Comparison of ENCODE assay signal across 8 cellular contexts in genomic region chr16:73054732-73055481, GRCh38. TPM values are rescaled to one million over a fixed set of nuclear protein-coding genes. Genes with fewer than 3 reads are reported as not detected.
A peak's percentile ranks its signal among the peaks of the same experiment; 100 is the strongest.
DNase-seq lines count a peak whose midpoint lies in the region; ATAC-seq and TF ChIP-seq lines count a peak whose summit lies in the region.

No MANE protein-coding gene starts in this region.

- no peak for TF ChIP-seq POLR2A in thyroid gland (IDR thresholded peaks at IDR 0.05)

- H3K27me3 ChIP-seq in iPS-18a (ENCODE audit: control insufficient read depth, insufficient read depth, low read length) = peaks cover 87% of the 10 kb centered on the region
- H3K27me3 ChIP-seq in thyroid gland = no peaks in the 10 kb centered on the region

- intact Hi-C loops in thyroid gland (cut with DNase I) = no loop called here
- intact Hi-C loops in head of caudate nucleus (cut with DNase I) = loop anchor here (10.0 kb wide), 1 partner anchor 220 kb away; no protein-coding TSS in a partner anchor

- H3K9me3 ChIP-seq in T-helper 17 cell (ENCODE audit: control insufficient read depth, low read length, poor library complexity, severe bottlenecking) (no peaks in the 10 kb centered on the region), iPS-18a (ENCODE audit: control insufficient read depth, low read depth, low read length) (no peaks in the 10 kb centered on the region), thyroid gland (no peaks in the 10 kb centered on the region)

- peaks cover 36% of the 10 kb centered on the region for H3K27me3 Mint-ChIP-seq in T-helper 17 cell

- H3K27ac ChIP-seq in iPS-18a (ENCODE audit: low read length) (no peak overlapping the region), thyroid gland (peak overlapping the region; percentile 96 to 99 (median 98))

- DNase-seq in NCI-H1417 (lab: John Stamatoyannopoulos, UW) = peak; percentile 23 to 75 (median 67)
- DNase-seq in NCI-H1417 treated with DMSO at 0.1 percent for 48 hours (lab: John Stamatoyannopoulos, UW) = no peak
- no peak for DNase-seq in T-helper 17 cell
- DNase-seq in thyroid gland = no peak
- DNase-seq in head of caudate nucleus = no peak
- DNase-seq in NCI-H524 treated with DMSO at 0.1 percent for 48 hours (lab: John Stamatoyannopoulos, UW) = no peak

- no peak for TF ChIP-seq CTCF in thyroid gland (IDR thresholded peaks at IDR 0.05)

- no peak overlapping the region for H3K9ac ChIP-seq in iPS-18a (ENCODE audit: low read length)

- H3K4me3 ChIP-seq in iPS-18a (ENCODE audit: low read length) = peak overlapping the region; percentile 42
- H3K4me3 ChIP-seq in thyroid gland (replicated peaks in 1 of 3) = peak overlapping the region in 1 of 3 donors; percentile 75

- H3K4me1 Mint-ChIP-seq in T-helper 17 cell = peaks cover 20% of the 10 kb centered on the region

- WGBS in thyroid gland, 2 donors = 19 to 23% methylated on average over 7 of the region's 7 CpGs

- H3K4me3 Mint-ChIP-seq in T-helper 17 cell = no peak overlapping the region

- H3K36me3 ChIP-seq in iPS-18a (ENCODE audit: control insufficient read depth, low read depth, low read length) (no peaks in the 10 kb centered on the region), thyroid gland (no peaks in the 10 kb centered on the region)

- peak; percentile 52 for ATAC-seq in T-helper 17 cell
- no peak for ATAC-seq in HG03139 (IDR thresholded peaks at IDR 0.05; ENCODE audit: unreplicated experiment)

- peaks cover 5% of the 10 kb centered on the region for H3K36me3 Mint-ChIP-seq in T-helper 17 cell (ENCODE audit: low read depth)

- H3K4me1 ChIP-seq in iPS-18a (ENCODE audit: control insufficient read depth, low read depth, low read length) (peaks cover 48% of the 10 kb centered on the region), thyroid gland (peaks cover 57 to 65% of the 10 kb centered on the region in 2 donors)

- no peak overlapping the region for H3K27ac Mint-ChIP-seq in T-helper 17 cell

RNA-seq across cellular contexts. Expression of gene ZFHX3, which starts 7.0 kb away (rescaled TPM):
- total RNA-seq in T-helper 17 cell (1 to 10 TPM in 1 of 2 donors, under 1 TPM in 1; 0.94 to 2.2 TPM), thyroid gland (10 to 100 TPM; 27.4 to 92.9 (median 45.5) TPM)

Comparison
In these comparisons a context has a peak if more than half of its experiments do, and no peak if none do; other contexts are left out.
1. DNase-seq: peak in NCI-H1417 (3 of 3); none in NCI-H1417 treated with DMSO at 0.1 percent for 48 hours (single experiment), T-helper 17 cell (0 of 3), thyroid gland (0 of 2), head of caudate nucleus (0 of 42) and NCI-H524 treated with DMSO at 0.1 percent for 48 hours (single experiment).
2. RNA of gene ZFHX3, which starts 7.0 kb away (total RNA-seq): 27.4 to 92.9 TPM in thyroid gland; 0.94 to 2.2 TPM in T-helper 17 cell; every median in the first group is over 4 times any median in the second.